24 cellular contexts compared by ENCODE assay signal in the genomic region with DNA sequence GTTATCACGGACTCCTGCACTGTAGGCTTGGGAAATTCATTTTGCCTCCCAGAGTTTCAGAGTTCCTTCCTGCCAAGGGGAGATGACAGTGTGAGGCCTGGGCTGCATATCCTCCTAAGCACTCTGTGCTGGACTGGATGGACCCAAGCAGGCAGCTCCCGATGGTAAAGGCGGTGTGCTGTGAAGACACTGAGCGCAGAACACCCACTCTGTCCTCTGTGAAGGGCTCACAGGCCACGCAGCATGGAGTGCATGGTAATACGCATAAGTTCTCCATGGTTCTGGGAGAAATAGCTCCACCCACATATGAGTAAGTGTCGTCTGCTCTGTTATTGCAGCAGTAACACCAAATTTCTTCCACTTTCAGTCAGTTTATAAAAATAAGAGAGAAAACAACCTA. TPM values are rescaled to one million over a fixed set of nuclear protein-coding genes. Genes with fewer than 3 reads are reported as not detected.
DNase-seq lines count a peak whose midpoint lies in the region; FAIRE-seq and TF ChIP-seq lines count a peak whose summit lies in the region.
"Had no signal": no experiment of that assay in that cellular context is flagged by ENCODE, and none has a peak within 500 bp of the region (broad histone marks: within the 10 kb centered on the region; RNA-seq: fewer than 3 reads in every experiment).

No MANE protein-coding gene starts in this region.

- DNase-seq in HTR-8/SVneo (ENCODE audit: insufficient read length, low spot score) (no peak), H1 (ENCODE audit: low read depth in 1 of 2, low spot score in 2 of 2) (no peak), osteocyte (ENCODE audit: extremely low spot score, unreplicated experiment) (no peak), urothelium cell line (ENCODE audit: low spot score) (no peak), NCI-H2107 (lab: John Stamatoyannopoulos, UW) (no peak), endodermal cell (no peak), iPS-NIHi7 (ENCODE audit: extremely low spot score) (no peak)
- DNase-seq: C1 segment of cervical spinal cord; Calu3; CD8-positive, alpha-beta memory T cell; DMS153; H7; HFFc6; NCI-H1105; NCI-H2081 treated with DMSO at 0.1 percent for 48 hours; NCI-H446; NCI-H526; Peyer's patch; SJCRH30 had no signal

- H3K36me3 Mint-ChIP-seq in osteocyte (ENCODE audit: unreplicated experiment) (no peaks in the 10 kb centered on the region), endodermal cell (ENCODE audit: low read depth) (no peaks in the 10 kb centered on the region)
- H3K36me3 Mint-ChIP-seq: CD8-positive, alpha-beta memory T cell had no signal

- no peaks in the 10 kb centered on the region for H3K9me3 ChIP-seq in H1 (ENCODE audit: insufficient read depth in 2 of 2, low read depth in 1 of 2, low read length in 1 of 2)
- H3K9me3 ChIP-seq in endodermal cell (ENCODE audit: control insufficient read depth, low read length): no peaks in the 10 kb centered on the region
- H3K9me3 ChIP-seq: Peyer's patch, SJCRH30 had no signal

- H3K4me2 ChIP-seq in H1 (ENCODE audit: insufficient read depth in 1 of 2, low read depth in 2 of 2, low read length in 2 of 2): no peak overlapping the region
- H3K4me2 ChIP-seq: KMS-11 had no signal

- H3K23ac ChIP-seq in H1 (ENCODE audit: insufficient read length): no peak overlapping the region

- H3K4me1 ChIP-seq in H1 (replicated peaks in 1 of 4; ENCODE audit: control insufficient read depth in 3 of 4, insufficient read depth in 4 of 4, low read length in 3 of 4) (peaks cover 0 to 15% (median 3%) of the 10 kb centered on the region in 4 experiments; a peak in 5 of 7 replicates), endodermal cell (ENCODE audit: control insufficient read depth, insufficient read depth, low read length) (no peaks in the 10 kb centered on the region)
- H3K4me1 ChIP-seq: Peyer's patch had no signal

- H3K9me3 Mint-ChIP-seq in osteocyte (ENCODE audit: unreplicated experiment) (no peaks in the 10 kb centered on the region), endodermal cell (no peaks in the 10 kb centered on the region)
- H3K9me3 Mint-ChIP-seq: CD8-positive, alpha-beta memory T cell; HFFc6 had no signal

- CTCF ChIA-PET in H1 (lab: Charles Lee; ENCODE audit: partially characterized antibody): no interaction called here

- POLR2A ChIA-PET in H1 (lab: Charles Lee; ENCODE audit: partially characterized antibody): no interaction called here

- H2BK5ac ChIP-seq in H1 (ENCODE audit: low read depth, low read length): no peak overlapping the region

- H3K4me3 Mint-ChIP-seq in osteocyte (ENCODE audit: unreplicated experiment): no peak overlapping the region
- no peak overlapping the region for H3K4me3 Mint-ChIP-seq in endodermal cell
- H3K4me3 Mint-ChIP-seq: CD8-positive, alpha-beta memory T cell; HFFc6 had no signal

- TF ChIP-seq CTCF in H1 (IDR thresholded peaks at IDR 0.05; ENCODE audit: control extremely low read depth in 1 of 3, insufficient read depth in 1 of 3, low read depth in 1 of 3, low read length in 3 of 3) (no peak), osteocyte (IDR thresholded peaks at IDR 0.05) (no peak), endodermal cell (conservative IDR thresholded peaks at IDR 0.05) (no peak)

- TF ChIP-seq RAD21 in H1 (IDR thresholded peaks at IDR 0.05 in 1 of 2, conservative IDR thresholded peaks at IDR 0.05 in 1 of 2; ENCODE audit: low read depth in 2 of 2, low read length in 2 of 2): no peak

- H3K4ac ChIP-seq in H1 (replicated peaks; ENCODE audit: insufficient read length, low read depth, low read length): no peak overlapping the region

- no peak overlapping the region for H4K5ac ChIP-seq in H1 (ENCODE audit: insufficient read length, low read depth, low read length)

- no peak overlapping the region for H3K14ac ChIP-seq in H1 (ENCODE audit: insufficient read length)

- peak overlapping the region; percentile 45 for H4K91ac ChIP-seq in H1 (replicated peaks; ENCODE audit: insufficient read length, low read length)

- no peak overlapping the region for H3K27ac ChIP-seq in H1 (ENCODE audit: low read depth, low read length)
- no peak overlapping the region for H3K27ac ChIP-seq in endodermal cell (ENCODE audit: low read depth, low read length)
- H3K27ac ChIP-seq: KMS-11, Peyer's patch had no signal

- H2AK5ac ChIP-seq in H1 (ENCODE audit: low read depth, low read length): no peak overlapping the region

- no peak overlapping the region for H2BK120ac ChIP-seq in H1 (replicated peaks; ENCODE audit: low read depth, low read length)

- no peaks in the 10 kb centered on the region for H3K27me3 Mint-ChIP-seq in osteocyte (ENCODE audit: unreplicated experiment)
- peaks cover 2% of the 10 kb centered on the region for H3K27me3 Mint-ChIP-seq in endodermal cell (ENCODE audit: insufficient read depth)

- H3K27me3 ChIP-seq in H1 (replicated peaks in 1 of 4; ENCODE audit: control insufficient read depth in 3 of 4, extremely low read depth in 1 of 4, insufficient read depth in 3 of 4, low read length in 3 of 4): no peaks in the 10 kb centered on the region
- peaks cover 5% of the 10 kb centered on the region for H3K27me3 ChIP-seq in endodermal cell (ENCODE audit: control insufficient read depth, insufficient read depth, low read length, poor library complexity, severe bottlenecking)
- H3K27me3 ChIP-seq: Peyer's patch, SJCRH30 had no signal

- no peak overlapping the region for H2AFZ ChIP-seq in H1 (ENCODE audit: low read length)

- H2BK15ac ChIP-seq in H1 (ENCODE audit: low read length): 0 out of 2 replicates have a peak overlapping the region, but pooled peaks have one; percentile 20

- H3K79me1 ChIP-seq in H1 (ENCODE audit: low read depth, low read length): no peaks in the 10 kb centered on the region

- H3K36me3 ChIP-seq in H1 (ENCODE audit: control insufficient read depth in 2 of 4, insufficient read depth in 4 of 4, low read length in 3 of 4) (no peaks in the 10 kb centered on the region), endodermal cell (ENCODE audit: control insufficient read depth, insufficient read depth, low read length) (no peaks in the 10 kb centered on the region)
- H3K36me3 ChIP-seq: Peyer's patch, SJCRH30 had no signal

- FAIRE-seq in HTR-8/SVneo (lab: Jason Lieb, UNC) (peak; percentile 93), H1 (lab: Jason Lieb, UNC) (no peak), urothelium cell line (lab: Jason Lieb, UNC) (peak; percentile 86)
- FAIRE-seq: GM12891 had no signal

- no peak overlapping the region for H3K18ac ChIP-seq in H1 (ENCODE audit: extremely low read depth, low read length)

- no peak overlapping the region; the same call in 1 of the 2 replicates for H2BK12ac ChIP-seq in H1 (ENCODE audit: low read depth, low read length)

- no peaks in the 10 kb centered on the region for H4K20me1 ChIP-seq in H1 (replicated peaks in 1 of 2; ENCODE audit: control insufficient read depth in 1 of 2, insufficient read depth in 2 of 2, low read length in 2 of 2)

- 88% methylated on average over 7 of the region's 7 CpGs; no CpG with 5 or more reads in 1 of the 2 experiments for WGBS in H1 (ENCODE audit: extremely low coverage in 1 of 2, insufficient coverage in 1 of 2, insufficient read length in 1 of 2, insufficient replicate concordance in 2 of 2, low coverage in 1 of 2, low lambda C conversion rate in 2 of 2, missing lambda C conversion rate in 1 of 2), 2 experiments
- WGBS in endodermal cell (ENCODE audit: insufficient coverage in 1 of 2, insufficient read length in 1 of 2), 2 experiments: 92 to 94% methylated on average over 6 to 7 of the region's 7 CpGs

- no peak for TF ChIP-seq POLR2A in H1 (IDR thresholded peaks at IDR 0.05; ENCODE audit: control extremely low read depth in 1 of 2, low read depth in 2 of 2, low read length in 2 of 2)

- no peaks in the 10 kb centered on the region for H3K23me2 ChIP-seq in H1 (ENCODE audit: low read depth, low read length)

- H3K4me1 Mint-ChIP-seq in osteocyte (ENCODE audit: unreplicated experiment): peaks cover 83% of the 10 kb centered on the region
- peaks cover 23% of the 10 kb centered on the region for H3K4me1 Mint-ChIP-seq in endodermal cell
- H3K4me1 Mint-ChIP-seq: CD8-positive, alpha-beta memory T cell had no signal

- H3K27ac Mint-ChIP-seq in osteocyte (ENCODE audit: unreplicated experiment): peak overlapping the region; percentile 16
- no peak overlapping the region for H3K27ac Mint-ChIP-seq in endodermal cell
- H3K27ac Mint-ChIP-seq: CD8-positive, alpha-beta memory T cell; HFFc6 had no signal

- H3K4me3 ChIP-seq in H1 (ENCODE audit: extremely low read depth in 1 of 4, insufficient read depth in 2 of 4, low read depth in 3 of 4, low read length in 4 of 4) (no peak overlapping the region), endodermal cell (ENCODE audit: low read length) (no peak overlapping the region)
- H3K4me3 ChIP-seq: Peyer's patch, SJCRH30 had no signal

- no peak overlapping the region for H2BK20ac ChIP-seq in H1 (ENCODE audit: low read length)

- H3K9ac ChIP-seq in H1 (replicated peaks in 1 of 4; ENCODE audit: extremely low read depth in 1 of 4, low read depth in 3 of 4, low read length in 3 of 4): no peak overlapping the region
- no peak overlapping the region for H3K9ac ChIP-seq in endodermal cell (ENCODE audit: extremely low read depth, low read length, poor library complexity, severe bottlenecking)
- H3K9ac ChIP-seq: KMS-11 had no signal

- no peaks in the 10 kb centered on the region for H3K79me2 ChIP-seq in H1 (ENCODE audit: control insufficient read depth in 1 of 2, insufficient read depth in 2 of 2, low read length in 2 of 2)

- no peak overlapping the region for H4K8ac ChIP-seq in H1 (ENCODE audit: extremely low read depth, insufficient read depth, low read length)

- no peak for TF ChIP-seq EP300 in H1 (IDR thresholded peaks at IDR 0.05; ENCODE audit: borderline replicate concordance in 1 of 2, low read depth in 2 of 2, low read length in 2 of 2)

- H3K56ac ChIP-seq in H1 (replicated peaks; ENCODE audit: insufficient read length, low read depth, low read length): no peak overlapping the region

TF ChIP-seq in H1, 55 proteins besides CTCF, POLR2A, EP300 and RAD21:
- TF ChIP-seq ASH2L (IDR thresholded peaks at IDR 0.05; ENCODE audit: low read length): no peak

RNA-seq across cellular contexts. Expression of gene TMEM30B, which starts 55.8 kb away (rescaled TPM):
- total RNA-seq in H1 (2021; fragmentation: NEBNext Ultra II Directional; extraction: Animal tissue kit (Norgen Biotek cat#: 25700)): 11.0 and 11.2 TPM in 2 replicates
- polyA plus RNA-seq in H1 (2011; rRNA removed): 18.7 and 27.3 TPM in 2 replicates
- 12.9 TPM for polyA plus RNA-seq in H1 (2011; cell fraction: cytosol; rRNA removed)
- 11.5 TPM for polyA plus RNA-seq in H1 (2011; cell fraction: nucleus; rRNA removed)
- polyA plus RNA-seq in H1 (2012, experiment 1 of 2): 8.2 to 13.0 TPM (median 9.7 TPM) in 4 replicates
- polyA plus RNA-seq in H1 (2012, experiment 2 of 2): 2.9 TPM
- polyA plus RNA-seq in H1 (2013, experiment 1 of 2): 15.9 TPM
- polyA plus RNA-seq in H1 (2013, experiment 2 of 2): 17.2 TPM
- polyA minus RNA-seq in H1 (2011; rRNA and poly(A)+ RNA removed): 3.5 and 7.7 TPM in 2 replicates
- polyA minus RNA-seq in H1 (2011; cell fraction: cytosol; rRNA and poly(A)+ RNA removed): 13.5 TPM
- 11.6 TPM for polyA minus RNA-seq in H1 (2011; cell fraction: nucleus; rRNA and poly(A)+ RNA removed)
- total RNA-seq in osteocyte (1.2 and 1.3 TPM in 2 replicates), endodermal cell (10 to 100 TPM; 10.1 to 11.4 TPM)
- polyA plus RNA-seq in endodermal cell (2013, experiment 1 of 2): 0.64 TPM
- polyA plus RNA-seq in endodermal cell (2013, experiment 2 of 2): 0.37 TPM
- total RNA-seq: G401, HFFc6, HT1080, OCI-LY7 had no signal
